In genomic region chr7:55255501-55256445, GRCh38 we compare ENCODE assay signal across 2 cellular contexts.
TF ChIP-seq lines count a peak whose summit lies in the region.

No MANE protein-coding gene starts in this region.

TF ChIP-seq in A549, 52 proteins besides CTCF, POLR2A, EP300 and RAD21 (continued from another document):
- TF ChIP-seq TP53 (CRISPR knock-in tag; IDR thresholded peaks at IDR 0.05) = no peak
- TF ChIP-seq TFCP2L1 (CRISPR knock-in tag; IDR thresholded peaks at IDR 0.05) = no peak
- no peak for TF ChIP-seq HEYL (CRISPR knock-in tag; IDR thresholded peaks at IDR 0.05)
- no peak for TF ChIP-seq CBX2 (IDR thresholded peaks at IDR 0.05; ENCODE audit: borderline replicate concordance, low read depth)
- TF ChIP-seq CBX8 (IDR thresholded peaks at IDR 0.05) = no peak
- TF ChIP-seq ZC3H11A (IDR thresholded peaks at IDR 0.05) = no peak
- no peak for TF ChIP-seq ZSCAN20 (CRISPR knock-in tag; IDR thresholded peaks at IDR 0.05)
- no peak for TF ChIP-seq PHF8 (IDR thresholded peaks at IDR 0.05; ENCODE audit: borderline replicate concordance, low read depth)
- no peak for TF ChIP-seq EHMT2 (IDR thresholded peaks at IDR 0.05; ENCODE audit: low read depth)
- TF ChIP-seq SMC3 (IDR thresholded peaks at IDR 0.05) = peak; percentile 96
- TF ChIP-seq MAFK (IDR thresholded peaks at IDR 0.05; ENCODE audit: partially characterized antibody) = peak; percentile 9
- TF ChIP-seq E2F6 (IDR thresholded peaks at IDR 0.05; ENCODE audit: borderline replicate concordance, low read depth) = peak; percentile 92
- no peak for TF ChIP-seq HMGXB4 (CRISPR knock-in tag; IDR thresholded peaks at IDR 0.05; ENCODE audit: borderline replicate concordance)
TF ChIP-seq in A549: peak in this region for 6.

TF ChIP-seq in HepG2, 621 proteins besides CTCF, POLR2A, EP300 and RAD21 (continued from another document and continues in another):
- TF ChIP-seq FOXP4 (CRISPR knock-in tag; IDR thresholded peaks at IDR 0.05) = 0 out of 2 replicates have a peak, but pooled peaks have one; percentile 20
- peak; percentile 44 for TF ChIP-seq DBP (CRISPR knock-in tag; IDR thresholded peaks at IDR 0.05; ENCODE audit: not compliant biosample characterization)
- TF ChIP-seq ONECUT2 (CRISPR knock-in tag; IDR thresholded peaks at IDR 0.05) = 0 out of 2 replicates have a peak, but pooled peaks have one; percentile 5
- 0 out of 2 replicates have a peak, but pooled peaks have one; percentile 39 for TF ChIP-seq ZNF558 (CRISPR knock-in tag; IDR thresholded peaks at IDR 0.05; ENCODE audit: borderline replicate concordance)
- TF ChIP-seq ZNF574 (CRISPR knock-in tag; IDR thresholded peaks at IDR 0.05) = 0 out of 2 replicates have a peak, but pooled peaks have one; percentile 41
- TF ChIP-seq YY1 (IDR thresholded peaks at IDR 0.05; ENCODE audit: insufficient read depth, insufficient replicate concordance, low read depth, low read length) = peak; percentile 60
- peak; percentile 64; the same call in 1 of the 2 replicates for TF ChIP-seq ZNF598 (CRISPR knock-in tag; IDR thresholded peaks at IDR 0.05; ENCODE audit: borderline replicate concordance)
- 0 out of 2 replicates have a peak, but pooled peaks have one; percentile 43 for TF ChIP-seq RCOR2 (CRISPR knock-in tag; IDR thresholded peaks at IDR 0.05)
- no peak for TF ChIP-seq HOXA7 (CRISPR knock-in tag; IDR thresholded peaks at IDR 0.05)
- 0 out of 2 replicates have a peak, but pooled peaks have one; percentile 43 for TF ChIP-seq RNF2 (conservative IDR thresholded peaks at IDR 0.05; ENCODE audit: low read depth)
- TF ChIP-seq GATAD2A (CRISPR knock-in tag; IDR thresholded peaks at IDR 0.05) = peak; percentile 41; the same call in 1 of the 2 replicates
- no peak for TF ChIP-seq SETDB1 (CRISPR knock-in tag; IDR thresholded peaks at IDR 0.05; ENCODE audit: borderline replicate concordance)
- peak; percentile 42; the same call in 1 of the 2 replicates for TF ChIP-seq BCL6 (CRISPR knock-in tag; IDR thresholded peaks at IDR 0.05)
- 0 out of 2 replicates have a peak, but pooled peaks have one; percentile 33 for TF ChIP-seq NFATC3 (CRISPR knock-in tag; IDR thresholded peaks at IDR 0.05)
- TF ChIP-seq GFI1 (CRISPR knock-in tag; IDR thresholded peaks at IDR 0.05; ENCODE audit: borderline replicate concordance) = peak; percentile 98
- peak; percentile 89 for TF ChIP-seq HMG20B (CRISPR knock-in tag; conservative IDR thresholded peaks at IDR 0.05)
- no peak for TF ChIP-seq GPBP1L1 (CRISPR knock-in tag; IDR thresholded peaks at IDR 0.05)
- TF ChIP-seq SOX13 (IDR thresholded peaks at IDR 0.05) = no peak
- TF ChIP-seq SOX13 (CRISPR knock-in tag; conservative IDR thresholded peaks at IDR 0.05 in 1 of 2, IDR thresholded peaks at IDR 0.05 in 1 of 2) = 0 out of 4 replicates have a peak, but pooled peaks of 1 of the 2 experiments have one; percentile 13
- no peak for TF ChIP-seq ZNF552 (CRISPR knock-in tag; IDR thresholded peaks at IDR 0.05; ENCODE audit: borderline replicate concordance)
- 0 out of 2 replicates have a peak, but pooled peaks have one; percentile 49 for TF ChIP-seq RFXAP (CRISPR knock-in tag; IDR thresholded peaks at IDR 0.05; ENCODE audit: borderline replicate concordance)
- TF ChIP-seq ZIK1 (CRISPR knock-in tag; IDR thresholded peaks at IDR 0.05; ENCODE audit: borderline replicate concordance, low read depth) = peak; percentile 38; the same call in 1 of the 2 replicates
- TF ChIP-seq ZNF740 (CRISPR knock-in tag; IDR thresholded peaks at IDR 0.05) = peak; percentile 18; the same call in 1 of the 2 replicates
- TF ChIP-seq TFDP2 (CRISPR knock-in tag; IDR thresholded peaks at IDR 0.05) = peak; percentile 67
- TF ChIP-seq ZNF530 (CRISPR knock-in tag; IDR thresholded peaks at IDR 0.05; ENCODE audit: low read depth) = no peak
- TF ChIP-seq TFDP1 (CRISPR knock-in tag; IDR thresholded peaks at IDR 0.05; ENCODE audit: borderline replicate concordance) = peak; percentile 77; the same call in 1 of the 2 replicates
- TF ChIP-seq BHLHE40 (IDR thresholded peaks at IDR 0.05; ENCODE audit: low read length) = peak; percentile 52
- no peak for TF ChIP-seq TRIM22 (IDR thresholded peaks at IDR 0.05)
- TF ChIP-seq NFKB2 (CRISPR knock-in tag; IDR thresholded peaks at IDR 0.05; ENCODE audit: borderline replicate concordance) = 0 out of 2 replicates have a peak, but pooled peaks have one; percentile 10
- no peak for TF ChIP-seq ZNF160 (CRISPR knock-in tag; IDR thresholded peaks at IDR 0.05)
- peak; percentile 43; the same call in 1 of the 2 replicates for TF ChIP-seq ZNF800 (CRISPR knock-in tag; IDR thresholded peaks at IDR 0.05)
- TF ChIP-seq GABPB1 (CRISPR knock-in tag; IDR thresholded peaks at IDR 0.05) = peak; percentile 54; the same call in 1 of the 2 replicates
- peak in 1 of 2 experiments; percentile 62; a peak in 1 of 4 replicates for TF ChIP-seq HMGXB4 (CRISPR knock-in tag; IDR thresholded peaks at IDR 0.05; ENCODE audit: borderline replicate concordance in 1 of 2, low read depth in 1 of 2)
- TF ChIP-seq FOSL2 (CRISPR knock-in tag; IDR thresholded peaks at IDR 0.05) = peak; percentile 34; the same call in 1 of the 2 replicates
- TF ChIP-seq KDM2A (CRISPR knock-in tag; IDR thresholded peaks at IDR 0.05; ENCODE audit: borderline replicate concordance, low read depth) = peak; percentile 75
- TF ChIP-seq E2F1 (CRISPR knock-in tag; IDR thresholded peaks at IDR 0.05) = peak; percentile 72
- TF ChIP-seq MED1 (CRISPR knock-in tag; IDR thresholded peaks at IDR 0.05) = no peak
- TF ChIP-seq SAFB2 (CRISPR knock-in tag; IDR thresholded peaks at IDR 0.05; ENCODE audit: borderline replicate concordance, low read depth) = no peak
- TF ChIP-seq GLI4 (CRISPR knock-in tag; IDR thresholded peaks at IDR 0.05; ENCODE audit: borderline replicate concordance) = 0 out of 2 replicates have a peak, but pooled peaks have one; percentile 6
